ENCODE assay signal across 12 cellular contexts in genomic region chr18:41378628-41379027, GRCh38.
A peak's percentile ranks its signal among the peaks of the same experiment; 100 is the strongest.
DNase-seq lines count a peak whose midpoint lies in the region; ATAC-seq and TF ChIP-seq lines count a peak whose summit lies in the region.
"Had no signal": no experiment of that assay in that cellular context is flagged by ENCODE, and none has a peak within 500 bp of the region (broad histone marks: within the 10 kb centered on the region; RNA-seq: fewer than 3 reads in every experiment).

No MANE protein-coding gene starts in this region.

- peak; percentile 25 for TF ChIP-seq CTCF in AG04449 (IDR thresholded peaks at IDR 0.05; ENCODE audit: insufficient read depth, low read length, missing control alignments)

- no peak overlapping the region for H3K4me3 ChIP-seq in AG04449 (ENCODE audit: low read depth, low read length)
- H3K4me3 ChIP-seq: upper lobe of right lung had no signal

- CTCF ChIA-PET in AG04449 (lab: Yijun Ruan, JAX) = interaction anchor here (0.7 to 2.7 kb wide), 3 partner anchors 13 to 976 kb away, joined by 3 to 9 read pairs (median 3); no protein-coding TSS in a partner anchor

- ATAC-seq in HG02610 (IDR thresholded peaks at IDR 0.05; ENCODE audit: unreplicated experiment) (no peak), GM19035 (IDR thresholded peaks at IDR 0.05; ENCODE audit: unreplicated experiment) (no peak), HG02759 (IDR thresholded peaks at IDR 0.05; ENCODE audit: unreplicated experiment) (no peak)
- ATAC-seq: upper lobe of right lung had no signal

- DNase-seq in AG04449 (ENCODE audit: low read depth, low spot score) (no peak), HPDE6-E6E7 (ENCODE audit: extremely low spot score) (peak; percentile 39), SK-N-DZ (ENCODE audit: low spot score) (peak; percentile 47), globus pallidus (ENCODE audit: low spot score) (peak; percentile 5), MV-4-11 (lab: John Stamatoyannopoulos, UW) (no peak)
- DNase-seq: Calu3; effector CD8-positive, alpha-beta T cell; stimulated activated CD4-positive, alpha-beta T cell treated with anti-CD3 and anti-CD28 coated beads, Interleukin-2, amount 100 ng/mL, for 48 hours; upper lobe of right lung had no signal

- POLR2A ChIA-PET in AG04449 (lab: Yijun Ruan, JAX) = no interaction called here

Comparison
In these comparisons a context has a peak if more than half of its experiments do, and no peak if none do; other contexts are left out.
1. DNase-seq: peak in HPDE6-E6E7 (single experiment), SK-N-DZ (single experiment) and globus pallidus (single experiment); none in AG04449 (single experiment) and MV-4-11 (single experiment).